Comparison of ENCODE assay signal across 9 cellular contexts in genomic region chr19:782195-783043, GRCh38. TPM values are rescaled to one million over a fixed set of nuclear protein-coding genes. Genes with fewer than 3 reads are reported as not detected.
DNase-seq lines count a peak whose midpoint lies in the region; ATAC-seq and TF ChIP-seq lines count a peak whose summit lies in the region.
"Had no signal": no experiment of that assay in that cellular context is flagged by ENCODE, and none has a peak within 500 bp of the region (broad histone marks: within the 10 kb centered on the region; RNA-seq: fewer than 3 reads in every experiment).

No MANE protein-coding gene starts in this region.

- intact Hi-C loops in body of pancreas (cut with DNase I), result no loop called here
- intact Hi-C loops in sigmoid colon (cut with DNase I), result no loop called here
- intact Hi-C loops in activated naive CD4-positive, alpha-beta T cell treated with anti-CD3 and anti-CD28 coated beads for 36 hours (cut with micrococcal nuclease), result no loop called here

- H3K9ac ChIP-seq in iPS-18a (ENCODE audit: low read length), result peak overlapping the region; percentile 18
- peak overlapping the region in 2 of 3 donors; percentile 38 to 57 for H3K9ac ChIP-seq in skeletal muscle tissue (ENCODE audit: low read depth in 1 of 3, low read length in 3 of 3)

- no peaks in the 10 kb centered on the region for H3K27me3 Mint-ChIP-seq in activated naive CD4-positive, alpha-beta T cell treated with anti-CD3 and anti-CD28 coated beads for 36 hours (ENCODE audit: low read depth)

- TF ChIP-seq POLR2A in body of pancreas (IDR thresholded peaks at IDR 0.05) (peak; percentile 46 to 79 (median 64)), sigmoid colon (IDR thresholded peaks at IDR 0.05) (no peak)

- H3K9me3 Mint-ChIP-seq in activated naive CD4-positive, alpha-beta T cell treated with anti-CD3 and anti-CD28 coated beads for 36 hours, result no peaks in the 10 kb centered on the region

- no peaks in the 10 kb centered on the region for H3K4me1 Mint-ChIP-seq in activated naive CD4-positive, alpha-beta T cell treated with anti-CD3 and anti-CD28 coated beads for 36 hours (ENCODE audit: low read depth)

- no peaks in the 10 kb centered on the region for H3K9me3 ChIP-seq in body of pancreas
- no peaks in the 10 kb centered on the region for H3K9me3 ChIP-seq in iPS-18a (ENCODE audit: control insufficient read depth, low read depth, low read length)
- H3K9me3 ChIP-seq in skeletal muscle tissue (ENCODE audit: control insufficient read depth in 3 of 3, low read length in 3 of 3), result no peaks in the 10 kb centered on the region
- no peaks in the 10 kb centered on the region for H3K9me3 ChIP-seq in sigmoid colon

- H3K27me3 ChIP-seq in body of pancreas, result no peaks in the 10 kb centered on the region
- no peaks in the 10 kb centered on the region for H3K27me3 ChIP-seq in iPS-18a (ENCODE audit: control insufficient read depth, insufficient read depth, low read length)
- peaks cover 7 to 13% (median 7%) of the 10 kb centered on the region in 3 donors for H3K27me3 ChIP-seq in skeletal muscle tissue (ENCODE audit: control insufficient read depth in 3 of 3, insufficient read depth in 3 of 3, low read length in 3 of 3)
- peaks cover 0 to 21% (median 0%) of the 10 kb centered on the region in 3 donors for H3K27me3 ChIP-seq in sigmoid colon

- no peak for TF ChIP-seq EP300 in sigmoid colon (IDR thresholded peaks at IDR 0.05)

- no peak overlapping the region for H3K27ac Mint-ChIP-seq in activated naive CD4-positive, alpha-beta T cell treated with anti-CD3 and anti-CD28 coated beads for 36 hours

- H3K36me3 ChIP-seq in body of pancreas (replicated peaks in 1 of 2; ENCODE audit: insufficient read depth in 1 of 2, low read depth in 2 of 2) (no peaks in the 10 kb centered on the region), iPS-18a (ENCODE audit: control insufficient read depth, low read depth, low read length) (no peaks in the 10 kb centered on the region), skeletal muscle tissue (ENCODE audit: control insufficient read depth in 3 of 3, insufficient read depth in 3 of 3, low read length in 3 of 3) (no peaks in the 10 kb centered on the region), sigmoid colon (no peaks in the 10 kb centered on the region)

- TF ChIP-seq CTCF in body of pancreas (IDR thresholded peaks at IDR 0.05) (no peak), sigmoid colon (IDR thresholded peaks at IDR 0.05) (no peak)

- WGBS in body of pancreas, 2 donors, result 22 to 27% methylated on average over 26 to 37 of the region's 37 CpGs
- 17 to 54% methylated on average over 37 of the region's 37 CpGs for WGBS in sigmoid colon, 2 donors

- ATAC-seq in body of pancreas, result peak; percentile 82
- ATAC-seq in HG03139 (IDR thresholded peaks at IDR 0.05; ENCODE audit: unreplicated experiment), result no peak

- H3K27ac ChIP-seq in body of pancreas (peak overlapping the region; percentile 62 to 89 (median 78)), iPS-18a (ENCODE audit: low read length) (no peak overlapping the region), skeletal muscle tissue (ENCODE audit: low read depth, low read length) (peak overlapping the region; percentile 60), sigmoid colon (peak overlapping the region in 1 of 4 donors; percentile 49)

- H3K4me3 Mint-ChIP-seq in activated naive CD4-positive, alpha-beta T cell treated with anti-CD3 and anti-CD28 coated beads for 36 hours, result no peak overlapping the region

- CTCF ChIA-PET in activated naive CD4-positive, alpha-beta T cell treated with anti-CD3 and anti-CD28 coated beads for 36 hours (lab: Charles Lee), result no interaction called here

- H3K4me3 ChIP-seq in body of pancreas (no peak overlapping the region), iPS-18a (ENCODE audit: low read length) (peak overlapping the region; percentile 45), skeletal muscle tissue (ENCODE audit: low read length in 3 of 3) (peak overlapping the region in 1 of 3 donors; percentile 52), sigmoid colon (no peak overlapping the region)

- DNase-seq in HCEC 1CT (peak; percentile 61), body of pancreas (peak in 3 of 4 donors; percentile 58 to 72 (median 66)), sigmoid colon (no peak)
- DNase-seq in activated CD4-positive, alpha-beta T cell treated with anti-CD3 and anti-CD28 coated beads for 1 hour, result no peak
- no peak for DNase-seq in activated naive CD4-positive, alpha-beta T cell treated with anti-CD3 and anti-CD28 coated beads for 36 hours

- no peaks in the 10 kb centered on the region for H3K36me3 Mint-ChIP-seq in activated naive CD4-positive, alpha-beta T cell treated with anti-CD3 and anti-CD28 coated beads for 36 hours (ENCODE audit: low read depth)

- peaks cover 15% of the 10 kb centered on the region for H3K4me1 ChIP-seq in body of pancreas
- peaks cover 13% of the 10 kb centered on the region for H3K4me1 ChIP-seq in iPS-18a (ENCODE audit: control insufficient read depth, low read depth, low read length)
- H3K4me1 ChIP-seq in skeletal muscle tissue (ENCODE audit: control insufficient read depth in 3 of 3, insufficient read depth in 3 of 3, low read length in 3 of 3), result peaks cover 8 to 13% (median 9%) of the 10 kb centered on the region in 3 donors
- peaks cover 0 to 5% (median 0%) of the 10 kb centered on the region in 4 donors for H3K4me1 ChIP-seq in sigmoid colon

RNA-seq across cellular contexts. Expression of gene PTBP1, which starts 14.8 kb away (rescaled TPM):
- total RNA-seq in body of pancreas, result 100 to 1,000 TPM in 1 of 2 donors, 10 to 100 TPM in 1; 78.9 to 100 TPM
- 50.1 TPM for total RNA-seq in skeletal muscle tissue
- total RNA-seq in sigmoid colon, result 10 to 100 TPM; 53.8 to 94.5 (median 71.7) TPM
- 100 to 1,000 TPM in 2 of 3 donors, 10 to 100 TPM in 1; 78.7 to 154 (median 101) TPM for polyA plus RNA-seq in sigmoid colon
- total RNA-seq in activated naive CD4-positive, alpha-beta T cell treated with anti-CD3 and anti-CD28 coated beads for 36 hours, result 100 to 1,000 TPM; 510 to 532 TPM

RNA-seq across cellular contexts. Expression of gene MISP, which starts 31.5 kb away (rescaled TPM):
- 1 to 10 TPM in 1 of 2 donors, under 1 TPM in 1; 0.99 to 3.4 TPM for total RNA-seq in body of pancreas
- total RNA-seq in skeletal muscle tissue, result not detected
- under 1 TPM in 1 of 4 donors, not detected in 3; 0.36 TPM for total RNA-seq in sigmoid colon
- polyA plus RNA-seq in sigmoid colon, result 100 to 1,000 TPM; 266 to 456 (median 311) TPM
- total RNA-seq in activated naive CD4-positive, alpha-beta T cell treated with anti-CD3 and anti-CD28 coated beads for 36 hours, result not detected

RNA-seq across cellular contexts. Expression of gene PLPPR3, which starts 39.3 kb away (rescaled TPM):
- not detected for total RNA-seq in body of pancreas
- 0.52 TPM for total RNA-seq in skeletal muscle tissue
- total RNA-seq in sigmoid colon, result not detected
- polyA plus RNA-seq in sigmoid colon, result under 1 TPM in 1 of 3 donors, not detected in 2; 0.07 TPM
- not detected for total RNA-seq in activated naive CD4-positive, alpha-beta T cell treated with anti-CD3 and anti-CD28 coated beads for 36 hours
- total RNA-seq: OCI-LY7 had no signal

RNA-seq across cellular contexts. Expression of gene AZU1, which starts 45.2 kb away (rescaled TPM):
- total RNA-seq in body of pancreas (under 1 TPM in 1 of 2 donors, not detected in 1; 0.26 TPM), skeletal muscle tissue (2.6 TPM), sigmoid colon (1 to 10 TPM in 1 of 4 donors, under 1 TPM in 1, not detected in 2; 0.36 to 1.1 TPM)
- under 1 TPM in 1 of 3 donors, not detected in 2; 0.03 TPM for polyA plus RNA-seq in sigmoid colon
- total RNA-seq in activated naive CD4-positive, alpha-beta T cell treated with anti-CD3 and anti-CD28 coated beads for 36 hours, result not detected
- total RNA-seq: OCI-LY7 had no signal

RNA-seq across cellular contexts. Expression of gene PRTN3, which starts 58.4 kb away (rescaled TPM):
- total RNA-seq in body of pancreas, result under 1 TPM in 1 of 2 donors, not detected in 1; 0.99 TPM
- total RNA-seq in skeletal muscle tissue, result 4.7 TPM
- total RNA-seq in sigmoid colon, result not detected
- not detected for polyA plus RNA-seq in sigmoid colon
- not detected for total RNA-seq in activated naive CD4-positive, alpha-beta T cell treated with anti-CD3 and anti-CD28 coated beads for 36 hours
- total RNA-seq: OCI-LY7 had no signal

Comparison
In these comparisons a context has a peak if more than half of its experiments do, and no peak if none do; other contexts are left out.
1. DNase-seq: peak in HCEC 1CT (single experiment) and body of pancreas (3 of 4); none in activated CD4-positive, alpha-beta T cell treated with anti-CD3 and anti-CD28 coated beads for 1 hour (single experiment), sigmoid colon (single experiment) and activated naive CD4-positive, alpha-beta T cell treated with anti-CD3 and anti-CD28 coated beads for 36 hours (single experiment).
2. POLR2A ChIP-seq: peak in body of pancreas (3 of 3); none in sigmoid colon (0 of 2).